21 cellular contexts compared by ENCODE assay signal in genomic region chr3:104768886-104769285, GRCh38.
"Had no signal": no experiment of that assay in that cellular context is flagged by ENCODE, and none has a peak within 500 bp of the region (broad histone marks: within the 10 kb centered on the region; RNA-seq: fewer than 3 reads in every experiment).

No MANE protein-coding gene starts in this region.

- H3K27ac ChIP-seq: colonic mucosa, lower lobe of right lung, neutrophil, tibial artery had no signal

- H3K9me3 ChIP-seq: colonic mucosa, lower lobe of right lung, neutrophil, tibial artery had no signal

- H3K4me1 Mint-ChIP-seq: activated T-helper 17 cell treated with anti-CD3 and anti-CD28 coated beads, Interleukin-2, amount 50 U/mL, for 72 hours; central memory CD8-positive, alpha-beta T cell; endodermal cell; naive B cell had no signal

- H3K27me3 Mint-ChIP-seq: activated T-cell treated with anti-CD3 and anti-CD28 coated beads, Interleukin-2, amount 50 U/mL, for 24 hours; activated T-helper 17 cell treated with anti-CD3 and anti-CD28 coated beads, Interleukin-2, amount 50 U/mL, for 72 hours; central memory CD8-positive, alpha-beta T cell; naive B cell; stimulated activated naive CD8-positive, alpha-beta T cell treated with anti-CD3 and anti-CD28 coated beads, Interleukin-15, Interleukin-2, amounts not matched to agents 100 ng/mL and 50 ng/mL, for 24 hours had no signal

- H3K4me3 ChIP-seq: colonic mucosa, lower lobe of right lung, tibial artery had no signal

- DNase-seq: activated CD8-positive, alpha-beta memory T cell treated with anti-CD3 and anti-CD28 coated beads for 24 hours; activated CD8-positive, alpha-beta memory T cell treated with anti-CD3 and anti-CD28 coated beads, Interleukin-2, amount 50 U/mL, for 4 hours; activated T-cell treated with anti-CD3 and anti-CD28 coated beads, Interleukin-2, amount 50 U/mL, for 24 hours; aorta; colonic mucosa; endodermal cell; kidney; lower lobe of right lung; mesendoderm; naive B cell; stimulated activated CD4-positive, alpha-beta T cell treated with anti-CD3 and anti-CD28 coated beads, Interleukin-12 subunit alpha, Interleukin-12 subunit beta, amount 100 ng/mL, for 4 hours; stimulated activated CD4-positive, alpha-beta T cell treated with anti-CD3 and anti-CD28 coated beads, Interleukin-4, amount 100 ng/mL, for 4 hours; substantia nigra; T-helper 9 cell; tibial artery had no signal

- ATAC-seq: activated naive CD4-positive, alpha-beta T cell treated with anti-CD3 and anti-CD28 coated beads, Interleukin-2, amount 50 U/mL, for 72 hours; activated T-helper 17 cell treated with anti-CD3 and anti-CD28 coated beads, Interleukin-2, amount 50 U/mL, for 72 hours; lower lobe of right lung; WTC11 had no signal

- H3K4me1 ChIP-seq: colonic mucosa, lower lobe of right lung had no signal

- H3K27me3 ChIP-seq: colonic mucosa, neutrophil, tibial artery had no signal

- H3K36me3 Mint-ChIP-seq: activated naive CD4-positive, alpha-beta T cell treated with anti-CD3 and anti-CD28 coated beads, Interleukin-2, amount 50 U/mL, for 72 hours; naive B cell; WTC11 had no signal

- H3K27ac Mint-ChIP-seq: activated naive CD4-positive, alpha-beta T cell treated with anti-CD3 and anti-CD28 coated beads, Interleukin-2, amount 50 U/mL, for 72 hours; activated T-cell treated with anti-CD3 and anti-CD28 coated beads, Interleukin-2, amount 50 U/mL, for 24 hours; activated T-helper 17 cell treated with anti-CD3 and anti-CD28 coated beads, Interleukin-2, amount 50 U/mL, for 72 hours; endodermal cell; naive B cell; stimulated activated naive CD8-positive, alpha-beta T cell treated with anti-CD3 and anti-CD28 coated beads, Interleukin-15, Interleukin-2, amounts not matched to agents 100 ng/mL and 50 ng/mL, for 24 hours; WTC11 had no signal

- H3K4me3 Mint-ChIP-seq: activated T-cell treated with anti-CD3 and anti-CD28 coated beads, Interleukin-2, amount 50 U/mL, for 24 hours; activated T-helper 17 cell treated with anti-CD3 and anti-CD28 coated beads, Interleukin-2, amount 50 U/mL, for 72 hours; central memory CD8-positive, alpha-beta T cell; endodermal cell; naive B cell; stimulated activated naive CD8-positive, alpha-beta T cell treated with anti-CD3 and anti-CD28 coated beads, Interleukin-15, Interleukin-2, amounts not matched to agents 100 ng/mL and 50 ng/mL, for 24 hours; WTC11 had no signal

- H3K9me3 Mint-ChIP-seq: activated naive CD4-positive, alpha-beta T cell treated with anti-CD3 and anti-CD28 coated beads, Interleukin-2, amount 50 U/mL, for 72 hours; activated T-cell treated with anti-CD3 and anti-CD28 coated beads, Interleukin-2, amount 50 U/mL, for 24 hours; activated T-helper 17 cell treated with anti-CD3 and anti-CD28 coated beads, Interleukin-2, amount 50 U/mL, for 72 hours; central memory CD8-positive, alpha-beta T cell; endodermal cell; naive B cell; stimulated activated naive CD8-positive, alpha-beta T cell treated with anti-CD3 and anti-CD28 coated beads, Interleukin-15, Interleukin-2, amounts not matched to agents 100 ng/mL and 50 ng/mL, for 24 hours; WTC11 had no signal

- H3K36me3 ChIP-seq: colonic mucosa, lower lobe of right lung, neutrophil, tibial artery had no signal
